In genomic region chr4:10164877-10165283, GRCh38 we compare ENCODE assay signal across 8 cellular contexts. TPM values are rescaled to one million over a fixed set of nuclear protein-coding genes. Genes with fewer than 3 reads are reported as not detected.
DNase-seq lines count a peak whose midpoint lies in the region; ATAC-seq, FAIRE-seq and TF ChIP-seq lines count a peak whose summit lies in the region.

No MANE protein-coding gene starts in this region.

- H3K27me3 ChIP-seq in vagina (no peaks in the 10 kb centered on the region), aorta (ENCODE audit: control insufficient read depth in 1 of 2, insufficient read depth in 2 of 2, low read length in 1 of 2) (no peaks in the 10 kb centered on the region)

- H3K27ac ChIP-seq in kidney (ENCODE audit: low read depth in 2 of 2, low read length in 2 of 2) (no peak overlapping the region), vagina (no peak overlapping the region), aorta (ENCODE audit: low read depth in 1 of 2, low read length in 2 of 2) (no peak overlapping the region)

- H3K4me3 ChIP-seq in LNCaP clone FGC (ENCODE audit: low read depth, low read length) = no peak overlapping the region
- no peak overlapping the region for H3K4me3 ChIP-seq in kidney (ENCODE audit: low read length in 2 of 2)
- no peak overlapping the region for H3K4me3 ChIP-seq in vagina
- H3K4me3 ChIP-seq in aorta (ENCODE audit: low read length in 2 of 2) = no peak overlapping the region

- peak; percentile 77 for TF ChIP-seq CTCF in LNCaP clone FGC (IDR thresholded peaks at IDR 0.05; ENCODE audit: control insufficient read depth, extremely low read depth, insufficient read depth)
- peak; percentile 59 for TF ChIP-seq CTCF in kidney (IDR thresholded peaks at IDR 0.05; ENCODE audit: borderline replicate concordance, extremely low read depth, insufficient read depth)
- TF ChIP-seq CTCF in vagina (IDR thresholded peaks at IDR 0.05) = peak in 2 of 3 experiments; percentile 35 to 48

- no peak for TF ChIP-seq POLR2A in vagina (IDR thresholded peaks at IDR 0.05)

- no peak for ATAC-seq in aorta (ENCODE audit: low FRiP score)

- DNase-seq in NCI-H2029 (lab: John Stamatoyannopoulos, UW) (peak; percentile 27), NCI-H2029 treated with DMSO at 0.1 percent for 48 hours (lab: John Stamatoyannopoulos, UW) (no peak), LNCaP clone FGC (ENCODE audit: low read depth) (peak; percentile 27), astrocyte of the hippocampus (ENCODE audit: low read depth, low spot score) (peak; percentile 46), kidney (no peak), vagina (ENCODE audit: extremely low spot score in 2 of 2) (no peak), NCI-H2227 treated with DMSO at 0.1 percent for 48 hours (lab: John Stamatoyannopoulos, UW) (no peak), aorta (no peak)

- WGBS in aorta, 2 donors = 32 to 38% methylated on average over 3 of the region's 3 CpGs

- H3K9ac ChIP-seq in kidney (ENCODE audit: low read length in 2 of 2) = no peak overlapping the region

- FAIRE-seq in kidney (lab: Jason Lieb, UNC) = peak; percentile 42

- intact Hi-C loops in kidney (cut with DNase I) (no loop called here), vagina (cut with DNase I) (loop anchor here (5.0 kb wide), 1 partner anchor 372 kb away; no protein-coding TSS in a partner anchor), aorta (cut with DNase I) (loop anchor here (5.0 kb wide), 2 partner anchors 222 to 382 kb away; no protein-coding TSS in a partner anchor)

- H3K9me3 ChIP-seq in kidney (ENCODE audit: control insufficient read depth in 1 of 2, low read length in 2 of 2) = no peaks in the 10 kb centered on the region
- no peaks in the 10 kb centered on the region for H3K9me3 ChIP-seq in vagina
- H3K9me3 ChIP-seq in aorta (ENCODE audit: control insufficient read depth, low read length) = no peaks in the 10 kb centered on the region

- H3K36me3 ChIP-seq in kidney (ENCODE audit: control insufficient read depth in 1 of 2, insufficient read depth in 2 of 2, low read length in 2 of 2) = no peaks in the 10 kb centered on the region
- no peaks in the 10 kb centered on the region for H3K36me3 ChIP-seq in vagina
- H3K36me3 ChIP-seq in aorta (ENCODE audit: control insufficient read depth in 1 of 2, insufficient read depth in 2 of 2, low read length in 1 of 2) = no peaks in the 10 kb centered on the region

- H3K4me1 ChIP-seq in kidney (ENCODE audit: control insufficient read depth in 1 of 2, insufficient read depth in 1 of 2, low read depth in 1 of 2, low read length in 2 of 2) (peaks cover 2 to 6% of the 10 kb centered on the region in 2 donors), vagina (no peaks in the 10 kb centered on the region), aorta (ENCODE audit: control insufficient read depth in 1 of 2, insufficient read depth in 2 of 2, low read length in 2 of 2) (no peaks in the 10 kb centered on the region)

RNA-seq across cellular contexts. Expression of gene WDR1, which starts 48.3 kb away (rescaled TPM):
- 313 TPM for total RNA-seq in kidney
- 176 TPM for polyA plus RNA-seq in kidney (ENCODE audit: insufficient read depth, low read depth, low replicate concordance)
- 159 TPM for total RNA-seq in vagina
- total RNA-seq in aorta = 100 to 1,000 TPM; 339 to 593 TPM
- polyA plus RNA-seq in aorta = 100 to 1,000 TPM; 159 to 207 TPM

Comparison
In these comparisons a context has a peak if more than half of its experiments do, and no peak if none do; other contexts are left out.
1. DNase-seq: peak in NCI-H2029 (single experiment), LNCaP clone FGC (single experiment) and astrocyte of the hippocampus (single experiment); none in NCI-H2029 treated with DMSO at 0.1 percent for 48 hours (single experiment), kidney (single experiment), vagina (0 of 2), NCI-H2227 treated with DMSO at 0.1 percent for 48 hours (single experiment) and aorta (0 of 2).
2. Peak in every context shown above with its lines, with median percentiles within 50 percentile points of each other: CTCF ChIP-seq.